In genomic region chr6:13813621-13814175, GRCh38 we compare ENCODE assay signal across 8 cellular contexts. TPM values are rescaled to one million over a fixed set of nuclear protein-coding genes. Genes with fewer than 3 reads are reported as not detected.
DNase-seq lines count a peak whose midpoint lies in the region; ATAC-seq, FAIRE-seq and TF ChIP-seq lines count a peak whose summit lies in the region.

No MANE protein-coding gene starts in this region.

- peak overlapping the region; percentile 94 for H3K4me3 Mint-ChIP-seq in astrocyte (ENCODE audit: unreplicated experiment)

- H3K27ac ChIP-seq in OCI-LY3 (ENCODE audit: low read length) = peak overlapping the region; percentile 81
- H3K27ac ChIP-seq in astrocyte (ENCODE audit: low read depth, low read length) = peak overlapping the region; percentile 85
- H3K27ac ChIP-seq in right cardiac atrium (ENCODE audit: low read length) = peak overlapping the region; percentile 81

- H2AFZ ChIP-seq in OCI-LY3 (ENCODE audit: low read depth, low read length) (peak overlapping the region; percentile 94), astrocyte (ENCODE audit: low read depth, low read length) (peak overlapping the region; percentile 88)

- H3K4me1 ChIP-seq in OCI-LY3 (ENCODE audit: low read length) (peaks cover 15% of the 10 kb centered on the region), astrocyte (ENCODE audit: insufficient read depth, low read length) (peaks cover 6% of the 10 kb centered on the region), right cardiac atrium (ENCODE audit: control insufficient read depth, insufficient read depth, low read length) (peaks cover 7% of the 10 kb centered on the region)

- TF ChIP-seq CTCF in OCI-LY3 (IDR thresholded peaks at IDR 0.05; ENCODE audit: low read depth, low read length) (no peak), astrocyte (IDR thresholded peaks at IDR 0.05; ENCODE audit: insufficient read depth, low read depth, low read length) (no peak)

- peak overlapping the region; percentile 84 for H3K27ac Mint-ChIP-seq in astrocyte (ENCODE audit: unreplicated experiment)

- H3K79me2 ChIP-seq in OCI-LY3 (ENCODE audit: low read length) = peaks cover 40% of the 10 kb centered on the region
- H3K79me2 ChIP-seq in astrocyte (ENCODE audit: insufficient read depth, low read length) = peaks cover 44% of the 10 kb centered on the region

- FAIRE-seq in astrocyte (lab: Jason Lieb, UNC) = no peak

- DNase-seq in NCI-H187 (lab: John Stamatoyannopoulos, UW) (peak; percentile 21 to 48), NCI-H187 treated with DMSO at 0.1 percent for 48 hours (lab: John Stamatoyannopoulos, UW) (no peak), HT1080 (ENCODE audit: low read depth) (peak; percentile 79), astrocyte (ENCODE audit: low read depth) (peak; percentile 64), right cardiac atrium (peak; percentile 76 to 89 (median 89)), posterior vena cava (ENCODE audit: low spot score) (peak; percentile 93)

- H3K36me3 Mint-ChIP-seq in astrocyte (ENCODE audit: low read depth, unreplicated experiment) = no peaks in the 10 kb centered on the region

- no peaks in the 10 kb centered on the region for H3K4me1 Mint-ChIP-seq in astrocyte (ENCODE audit: low read depth, unreplicated experiment)

- peak overlapping the region; percentile 82 for H3K4me2 ChIP-seq in OCI-LY3 (ENCODE audit: low read length)
- H3K4me2 ChIP-seq in astrocyte (ENCODE audit: low read length) = peak overlapping the region; percentile 97

- H3K9me3 Mint-ChIP-seq in astrocyte (ENCODE audit: unreplicated experiment) = no peaks in the 10 kb centered on the region

- H3K27me3 ChIP-seq in OCI-LY3 (ENCODE audit: low read depth, low read length) (no peaks in the 10 kb centered on the region), astrocyte (ENCODE audit: insufficient read depth, low read length) (no peaks in the 10 kb centered on the region), right cardiac atrium (ENCODE audit: control insufficient read depth, insufficient read depth) (no peaks in the 10 kb centered on the region)

- H3K4me3 ChIP-seq in OCI-LY3 (ENCODE audit: low read length) (peak overlapping the region; percentile 99), astrocyte (ENCODE audit: insufficient read depth, low read depth, low read length) (peak overlapping the region; percentile 80), right cardiac atrium (ENCODE audit: low read length) (peak overlapping the region; percentile 93)

- no peaks in the 10 kb centered on the region for H3K27me3 Mint-ChIP-seq in astrocyte (ENCODE audit: low read depth, unreplicated experiment)

- no peaks in the 10 kb centered on the region for H3K9me3 ChIP-seq in OCI-LY3 (ENCODE audit: insufficient read depth, low read length)
- no peaks in the 10 kb centered on the region for H3K9me3 ChIP-seq in astrocyte (ENCODE audit: insufficient read depth, low read depth, low read length)
- H3K9me3 ChIP-seq in right cardiac atrium (ENCODE audit: control insufficient read depth, low read length) = no peaks in the 10 kb centered on the region

- intact Hi-C loops in right cardiac atrium (cut with DNase I) = no loop called here
- intact Hi-C loops in posterior vena cava (cut with DNase I) = no loop called here

- WGBS in right cardiac atrium = under 1% methylated on average over 56 of the region's 56 CpGs

- ATAC-seq in GM21515 (IDR thresholded peaks at IDR 0.05; ENCODE audit: unreplicated experiment) (peak; percentile 31), right cardiac atrium (peak; percentile 70 to 79)

- H3K9ac ChIP-seq in OCI-LY3 (ENCODE audit: low read length) (peak overlapping the region; percentile 98), astrocyte (ENCODE audit: low read length) (peak overlapping the region; percentile 79)

- H3K36me3 ChIP-seq in OCI-LY3 (replicated peaks; ENCODE audit: low read depth, low read length) = no peaks in the 10 kb centered on the region
- H3K36me3 ChIP-seq in astrocyte (ENCODE audit: insufficient read depth, low read length) = no peaks in the 10 kb centered on the region

- H4K20me1 ChIP-seq in OCI-LY3 (ENCODE audit: insufficient read depth, low read length) (peaks cover 17% of the 10 kb centered on the region; the same call in 1 of the 2 replicates), astrocyte (ENCODE audit: insufficient read depth, low read length) (peaks cover 30% of the 10 kb centered on the region)

RNA-seq across cellular contexts. Expression of gene MCUR1, which starts 0.7 kb away (rescaled TPM):
- 21.1 and 28.3 TPM in 2 replicates for total RNA-seq in HT1080 (2014; rRNA removed; shearing (Covaris generic))
- polyA plus RNA-seq in HT1080 (2015; cell fraction: cytosol; rRNA removed) = 16.3 and 19.3 TPM in 2 replicates
- 5.0 and 6.8 TPM in 2 replicates for polyA plus RNA-seq in HT1080 (2015; cell fraction: nucleus; rRNA removed)
- total RNA-seq in astrocyte (21.5 and 21.8 TPM in 2 replicates), right cardiac atrium (10 to 100 TPM; 21.6 to 26.1 (median 25.0) TPM), posterior vena cava (10 to 100 TPM; 14.3 to 24.2 TPM)
- 20.7 TPM for polyA plus RNA-seq in right cardiac atrium
